In the genomic region with DNA sequence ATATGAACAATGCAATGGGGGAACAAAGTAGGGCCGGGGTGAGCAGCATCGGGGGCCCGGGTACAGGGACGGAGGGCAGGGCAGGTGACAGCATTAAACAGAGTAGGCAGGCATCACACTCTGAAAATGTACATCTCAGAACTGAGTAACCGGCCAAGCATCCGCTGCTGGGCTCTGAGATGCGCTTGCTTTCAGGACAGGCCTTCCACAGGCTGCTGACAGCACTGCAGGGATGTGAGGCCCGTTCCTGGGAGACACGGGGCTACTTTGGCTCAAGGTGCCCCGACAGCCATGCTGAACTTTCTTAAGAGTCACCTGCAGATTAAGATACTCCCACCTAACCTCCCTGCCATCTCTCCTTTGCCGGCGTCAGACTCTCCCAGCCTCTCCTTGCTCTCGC, we compare ENCODE assay signal across 23 cellular contexts.
"Had no signal": no experiment of that assay in that cellular context is flagged by ENCODE, and none has a peak within 500 bp of the region (broad histone marks: within the 10 kb centered on the region; RNA-seq: fewer than 3 reads in every experiment).

No MANE protein-coding gene starts in this region.

- H3K4me2 ChIP-seq: KMS-11 had no signal

- H3K27ac ChIP-seq: HL-60, KMS-11, RWPE1, SJCRH30 had no signal

- H3K27ac Mint-ChIP-seq: IgD-negative memory B cell had no signal

- H3K27me3 ChIP-seq: SJCRH30 had no signal

- ATAC-seq: SK-N-SH treated with all-trans-retinoic acid at 6 μM for 48 hours had no signal

- H3K4me1 Mint-ChIP-seq: IgD-negative memory B cell had no signal

- H3K4me1 ChIP-seq: SJCRH30 had no signal

- H3K4me3 ChIP-seq: K562, SJCRH30 had no signal

- DNase-seq: Kasumi-1, MV-4-11, NCI-H1048, NCI-H1105, NCI-H1417, NCI-H1436 treated with DMSO at 0.1 percent for 48 hours, NCI-H1694, NCI-H187 treated with DMSO at 0.1 percent for 48 hours, NCI-H2029 treated with DMSO at 0.1 percent for 48 hours, NCI-H345, NCI-H446 treated with DMSO at 0.1 percent for 48 hours, NCI-H510A treated with DMSO at 0.1 percent for 48 hours, NCI-H526 treated with DMSO at 0.1 percent for 48 hours, SHP77, T-helper 1 cell had no signal

- H3K9ac ChIP-seq: KMS-11 had no signal

- FAIRE-seq: HTR-8/SVneo had no signal

- H3K36me3 Mint-ChIP-seq: IgD-negative memory B cell had no signal

- H3K36me3 ChIP-seq: SJCRH30 had no signal
